13 cellular contexts compared by ENCODE assay signal in genomic region chr19:13011653-13012389, GRCh38. TPM values are rescaled to one million over a fixed set of nuclear protein-coding genes. Genes with fewer than 3 reads are reported as not detected.
A peak's percentile ranks its signal among the peaks of the same experiment; 100 is the strongest.
DNase-seq lines count a peak whose midpoint lies in the region; ATAC-seq and TF ChIP-seq lines count a peak whose summit lies in the region.
"Had no signal": no experiment of that assay in that cellular context is flagged by ENCODE, and none has a peak within 500 bp of the region (broad histone marks: within the 10 kb centered on the region; RNA-seq: fewer than 3 reads in every experiment).

No MANE protein-coding gene starts in this region.

- H3K27me3 ChIP-seq in heart right ventricle (peaks cover 0 to 64% (median 0%) of the 10 kb centered on the region in 7 donors), upper lobe of left lung (peaks cover 0 to 23% (median 6%) of the 10 kb centered on the region in 4 donors)
- H3K27me3 ChIP-seq: SJCRH30 had no signal

- POLR2A ChIA-PET in naive thymus-derived CD8-positive, alpha-beta T cell (lab: Charles Lee), result no interaction called here

- H3K36me3 Mint-ChIP-seq in brain, result no peaks in the 10 kb centered on the region
- peaks cover 0 to 10% (median 7%) of the 10 kb centered on the region in 3 donors for H3K36me3 Mint-ChIP-seq in naive thymus-derived CD8-positive, alpha-beta T cell

- H3K4me1 ChIP-seq in heart right ventricle (peaks cover 39 to 100% (median 82%) of the 10 kb centered on the region in 9 donors), upper lobe of left lung (peaks cover 69 to 100% (median 86%) of the 10 kb centered on the region in 4 donors)

- DNase-seq in heart right ventricle (no peak), left ventricle myocardium superior (no peak), upper lobe of left lung (peak in 1 of 2 donors; percentile 80), cortex of kidney (lab: John Stamatoyannopoulos, UW) (no peak)
- DNase-seq in naive thymus-derived CD8-positive, alpha-beta T cell, result peak in 2 of 10 donors; percentile 23 to 35
- DNase-seq: foreskin melanocyte, GF-D8, SJCRH30 had no signal

- peaks cover 49% of the 10 kb centered on the region for H3K4me1 Mint-ChIP-seq in brain
- peaks cover 25 to 37% (median 33%) of the 10 kb centered on the region in 4 donors for H3K4me1 Mint-ChIP-seq in naive thymus-derived CD8-positive, alpha-beta T cell

- H3K4me3 ChIP-seq in heart right ventricle (peak overlapping the region in 4 of 10 donors; percentile 34 to 46 (median 42)), upper lobe of left lung (no peak overlapping the region)
- H3K4me3 ChIP-seq: cardiac muscle cell, SJCRH30 had no signal

- no peak for TF ChIP-seq EP300 in upper lobe of left lung (IDR thresholded peaks at IDR 0.05)

- H3K4me3 Mint-ChIP-seq in brain, result peak overlapping the region in 4 of 5 experiments; percentile 46 to 64 (median 50)
- H3K4me3 Mint-ChIP-seq in naive thymus-derived CD8-positive, alpha-beta T cell, result peak overlapping the region in 9 of 10 donors; percentile 22 to 88 (median 50)

- H3K9me3 ChIP-seq in heart right ventricle, result no peaks in the 10 kb centered on the region
- no peaks in the 10 kb centered on the region for H3K9me3 ChIP-seq in upper lobe of left lung
- H3K9me3 ChIP-seq: SJCRH30 had no signal

- no peak for TF ChIP-seq POLR2A in upper lobe of left lung (IDR thresholded peaks at IDR 0.05)

- H3K9me3 Mint-ChIP-seq in brain, result peaks cover 0 to 8% (median 5%) of the 10 kb centered on the region in 5 experiments
- no peaks in the 10 kb centered on the region for H3K9me3 Mint-ChIP-seq in naive thymus-derived CD8-positive, alpha-beta T cell

- TF ChIP-seq CTCF in heart right ventricle (IDR thresholded peaks at IDR 0.05) (no peak), brain (conservative IDR thresholded peaks at IDR 0.05) (no peak), upper lobe of left lung (IDR thresholded peaks at IDR 0.05) (no peak)

- ATAC-seq in heart right ventricle, result no peak
- no peak for ATAC-seq in left ventricle myocardium superior
- peak in 1 of 2 donors; percentile 12 for ATAC-seq in naive thymus-derived CD8-positive, alpha-beta T cell
- no peak for ATAC-seq in upper lobe of left lung (ENCODE audit: low FRiP score in 2 of 2)
- no peak for ATAC-seq in HG03039 (IDR thresholded peaks at IDR 0.05; ENCODE audit: unreplicated experiment)
- ATAC-seq in esophagus mucosa, result no peak

- peak overlapping the region in 2 of 5 experiments; percentile 95 to 96 for H3K27ac Mint-ChIP-seq in brain
- H3K27ac Mint-ChIP-seq in naive thymus-derived CD8-positive, alpha-beta T cell, result peak overlapping the region in 1 of 10 donors; percentile 35

- H3K27ac ChIP-seq in heart right ventricle, result peak overlapping the region in 9 of 10 donors; percentile 46 to 96 (median 80)
- H3K27ac ChIP-seq in upper lobe of left lung, result peak overlapping the region; percentile 72 to 89 (median 85)
- H3K27ac ChIP-seq: cardiac muscle cell, SJCRH30 had no signal

- WGBS in heart right ventricle, 2 donors, result 36 to 64% methylated on average over 54 of the region's 54 CpGs
- WGBS in upper lobe of left lung, 2 donors, result 65% methylated on average over 39 to 52 of the region's 54 CpGs

- peaks cover 98% of the 10 kb centered on the region for H3K27me3 Mint-ChIP-seq in brain
- peaks cover 23 to 83% (median 47%) of the 10 kb centered on the region in 5 donors for H3K27me3 Mint-ChIP-seq in naive thymus-derived CD8-positive, alpha-beta T cell

- intact Hi-C loops in heart right ventricle (cut with DNase I), result no loop called here
- intact Hi-C loops in left ventricle myocardium superior (cut with micrococcal nuclease), result no loop called here

- H3K36me3 ChIP-seq in heart right ventricle (peaks cover 0 to 8% (median 0%) of the 10 kb centered on the region in 9 donors), upper lobe of left lung (peaks cover 0 to 3% (median 0%) of the 10 kb centered on the region in 4 donors)
- H3K36me3 ChIP-seq: cardiac muscle cell, SJCRH30 had no signal

RNA-seq across cellular contexts. Expression of gene NFIX, which starts 16.5 kb away (rescaled TPM):
- total RNA-seq in heart right ventricle, result 100 to 1,000 TPM; 111 to 162 (median 145) TPM
- 10 to 100 TPM; 16.8 to 34.2 TPM for polyA plus RNA-seq in heart right ventricle
- 171 TPM for total RNA-seq in left ventricle myocardium superior
- polyA plus RNA-seq in brain (ENCODE audit: insufficient read depth, low read depth, low replicate concordance), result 239 TPM
- 1 to 10 TPM; 4.9 to 8.6 TPM for total RNA-seq in naive thymus-derived CD8-positive, alpha-beta T cell
- polyA plus RNA-seq in naive thymus-derived CD8-positive, alpha-beta T cell, result 1 to 10 TPM in 1 of 3 donors, under 1 TPM in 1, not detected in 1; 0.68 to 1.5 TPM
- total RNA-seq in upper lobe of left lung, result 100 to 1,000 TPM in 3 of 6 donors, 10 to 100 TPM in 3; 64.0 to 188 (median 107) TPM
- 101 TPM for total RNA-seq in esophagus mucosa
- total RNA-seq: cardiac muscle cell had no signal
- polyA plus RNA-seq: cardiac muscle cell had no signal

RNA-seq across cellular contexts. Expression of gene DAND5, which starts 42.4 kb away (rescaled TPM):
- 10 to 100 TPM in 5 of 10 donors, 1 to 10 TPM in 5; 7.3 to 14.4 (median 10.1) TPM for total RNA-seq in heart right ventricle
- polyA plus RNA-seq in heart right ventricle, result 1 to 10 TPM in 1 of 2 donors, under 1 TPM in 1; 0.71 to 4.2 TPM
- total RNA-seq in left ventricle myocardium superior, result 11.2 TPM
- 0.56 TPM for polyA plus RNA-seq in brain (ENCODE audit: insufficient read depth, low read depth, low replicate concordance)
- not detected for total RNA-seq in naive thymus-derived CD8-positive, alpha-beta T cell
- polyA plus RNA-seq in naive thymus-derived CD8-positive, alpha-beta T cell, result not detected
- not detected for total RNA-seq in upper lobe of left lung
- not detected for total RNA-seq in esophagus mucosa
- total RNA-seq: cardiac muscle cell, mononuclear cell, SJCRH30 had no signal

RNA-seq across cellular contexts. Expression of gene GADD45GIP1, which starts 54.8 kb away (rescaled TPM):
- total RNA-seq in heart right ventricle, result 10 to 100 TPM; 18.4 to 33.9 (median 20.9) TPM
- polyA plus RNA-seq in heart right ventricle, result 100 to 1,000 TPM; 120 to 237 TPM
- total RNA-seq in left ventricle myocardium superior, result 28.7 TPM
- polyA plus RNA-seq in brain (ENCODE audit: insufficient read depth, low read depth, low replicate concordance), result 73.8 TPM
- total RNA-seq in naive thymus-derived CD8-positive, alpha-beta T cell, result 10 to 100 TPM; 17.3 to 17.8 TPM
- polyA plus RNA-seq in naive thymus-derived CD8-positive, alpha-beta T cell, result 10 to 100 TPM; 59.4 to 65.1 (median 64.7) TPM
- 10 to 100 TPM; 15.3 to 43.8 (median 26.6) TPM for total RNA-seq in upper lobe of left lung
- 20.7 TPM for total RNA-seq in esophagus mucosa

Comparison
In these comparisons a context has a peak if more than half of its experiments do, and no peak if none do; other contexts are left out.
1. RNA of gene NFIX, which starts 16.5 kb away (total RNA-seq): 171 TPM in left ventricle myocardium superior (single experiment), 111 to 162 TPM in heart right ventricle, 64.0 to 188 TPM in upper lobe of left lung and 101 TPM in esophagus mucosa (single experiment); 4.9 to 8.6 TPM in naive thymus-derived CD8-positive, alpha-beta T cell; every median in the first group is over 4 times any median in the second.